ENCODE assay signal across 24 cellular contexts in the genomic region with DNA sequence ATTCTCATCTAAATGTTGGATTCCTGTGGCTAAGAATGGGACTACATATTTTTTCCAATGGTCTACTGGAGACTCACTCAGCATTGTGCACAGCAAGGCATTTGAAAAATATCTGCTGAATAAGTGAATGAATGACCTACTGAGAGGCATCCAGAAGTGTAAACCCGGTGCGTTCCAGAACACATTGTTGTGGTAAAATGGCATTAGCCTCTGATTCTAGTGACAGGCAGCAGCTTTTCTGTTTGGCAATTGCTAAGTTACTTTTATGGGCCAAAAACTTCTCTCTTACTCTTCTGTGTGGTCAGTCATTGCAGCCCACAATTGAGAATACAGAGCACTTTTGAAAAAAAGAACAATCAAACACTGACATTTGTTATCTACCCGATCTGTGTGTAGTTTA. TPM values are rescaled to one million over a fixed set of nuclear protein-coding genes. Genes with fewer than 3 reads are reported as not detected.
"Had no signal": no experiment of that assay in that cellular context is flagged by ENCODE, and none has a peak within 500 bp of the region (broad histone marks: within the 10 kb centered on the region; RNA-seq: fewer than 3 reads in every experiment).

No MANE protein-coding gene starts in this region.

- H3K4me1 ChIP-seq: colonic mucosa, esophagus squamous epithelium, heart right ventricle, testis, upper lobe of right lung had no signal

- ATAC-seq: heart right ventricle; left lobe of liver; natural killer cell; right cardiac atrium; stimulated activated naive B cell treated with anti-CD40 and anti-IgM and Interleukin-4, amounts not matched to agents 10 μg/mL and 1 μg/mL and 100 μg/mL, for 72 hours; stimulated activated naive CD8-positive, alpha-beta T cell treated with anti-CD3 and anti-CD28 coated beads, Interleukin-15, amount 100 ng/mL, for 72 hours; upper lobe of right lung had no signal

- DNase-seq: cerebellar nuclear complex; colonic mucosa; dermis blood vessel endothelial cell; esophagus squamous epithelium; heart right ventricle; hypothalamus; mammary epithelial cell; natural killer cell; posterior cingulate gyrus; right cardiac atrium; spleen; stimulated activated CD4-positive, alpha-beta T cell treated with anti-CD3 and anti-CD28 coated beads, Interleukin-15, amount 100 ng/mL, for 24 hours; stimulated activated CD4-positive, alpha-beta T cell treated with anti-CD3 and anti-CD28 coated beads, Interleukin-1b, Interleukin-23, amount 100 ng/mL, for 48 hours; stimulated activated CD4-positive, alpha-beta T cell treated with anti-CD3 and anti-CD28 coated beads, Interleukin-4, amount 100 ng/mL, for 4 hours; stimulated activated naive B cell treated with anti-CD40 and anti-IgM and Interleukin-4, amounts not matched to agents 10 μg/mL and 1 μg/mL and 100 μg/mL, for 72 hours; stimulated activated naive CD8-positive, alpha-beta T cell treated with anti-CD3 and anti-CD28 coated beads, Interleukin-15, amount 100 ng/mL, for 72 hours; testis; upper lobe of right lung had no signal

- H3K36me3 ChIP-seq: colonic mucosa, esophagus squamous epithelium, heart right ventricle, spleen, tibial nerve, upper lobe of right lung had no signal

- H3K4me3 ChIP-seq: colonic mucosa, esophagus squamous epithelium, heart right ventricle, spleen, testis, tibial nerve, upper lobe of right lung had no signal

- H3K9me3 ChIP-seq: colonic mucosa, esophagus squamous epithelium, heart right ventricle, spleen, testis, tibial nerve, upper lobe of right lung had no signal

- H3K27ac ChIP-seq: colonic mucosa, esophagus squamous epithelium, heart right ventricle, spleen, testis, tibial nerve, upper lobe of right lung had no signal

- H3K27me3 ChIP-seq: colonic mucosa, testis, tibial nerve, upper lobe of right lung had no signal

RNA-seq across cellular contexts. Expression of gene WIF1, which starts 36.5 kb away (rescaled TPM):
- total RNA-seq: dermis blood vessel endothelial cell, epithelial cell of proximal tubule, heart right ventricle, mammary epithelial cell, natural killer cell, neural crest cell, osteocyte, spleen, subcutaneous adipose tissue, tibial nerve had no signal
- polyA plus RNA-seq: mammary epithelial cell had no signal
